Comparison of ENCODE assay signal across 8 cellular contexts in the genomic region with DNA sequence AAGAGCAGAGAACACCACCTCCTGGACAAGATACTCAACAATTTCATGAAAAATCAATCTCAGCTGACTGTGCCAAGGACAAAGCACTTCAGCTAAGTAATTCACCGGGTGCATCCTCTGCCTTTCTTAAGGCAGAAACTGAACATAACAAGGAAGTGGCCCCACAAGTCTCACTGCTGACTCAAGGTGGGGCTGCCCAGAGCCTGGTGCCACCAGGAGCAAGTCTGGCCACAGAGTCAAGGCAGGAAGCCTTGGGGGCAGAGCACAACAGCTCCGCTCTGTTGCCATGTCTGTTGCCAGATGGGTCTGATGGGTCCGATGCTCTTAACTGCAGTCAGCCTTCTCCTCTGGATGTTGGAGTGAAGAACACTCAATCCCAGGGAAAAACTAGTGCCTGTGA.
DNase-seq lines count a peak whose midpoint lies in the region; ATAC-seq lines count a peak whose summit lies in the region.

No MANE protein-coding gene starts in this region.

- H3K4me1 Mint-ChIP-seq in activated T-cell treated with anti-CD3 and anti-CD28 coated beads, Interleukin-2, amount 50 U/mL, for 72 hours (ENCODE audit: low read depth): peaks cover 60% of the 10 kb centered on the region
- peaks cover 72% of the 10 kb centered on the region for H3K4me1 Mint-ChIP-seq in stimulated activated naive CD8-positive, alpha-beta T cell treated with anti-CD3 and anti-CD28 coated beads, Interleukin-15, amount 100 ng/mL, for 72 hours

- peak overlapping the region; percentile 99 for H3K27ac Mint-ChIP-seq in activated T-cell treated with anti-CD3 and anti-CD28 coated beads, Interleukin-2, amount 50 U/mL, for 72 hours
- peak overlapping the region; percentile 83 to 97 for H3K27ac Mint-ChIP-seq in stimulated activated naive CD8-positive, alpha-beta T cell treated with anti-CD3 and anti-CD28 coated beads, Interleukin-15, amount 100 ng/mL, for 72 hours

- H3K9me3 ChIP-seq in KOPT-K1 (ENCODE audit: insufficient read depth, low read length, poor library complexity, severe bottlenecking): no peaks in the 10 kb centered on the region

- peaks cover 7 to 24% of the 10 kb centered on the region in 2 donors for H3K36me3 Mint-ChIP-seq in activated T-cell treated with anti-CD3 and anti-CD28 coated beads, Interleukin-2, amount 50 U/mL, for 72 hours (ENCODE audit: insufficient read depth in 2 of 2)

- H3K27ac ChIP-seq in KOPT-K1 (ENCODE audit: low read depth, low read length, poor library complexity, severe bottlenecking): peak overlapping the region; percentile 83

- peaks cover 15% of the 10 kb centered on the region; the same call in 1 of the 2 replicates for H3K36me3 ChIP-seq in KOPT-K1 (ENCODE audit: insufficient read depth, low read length)

- H3K4me3 Mint-ChIP-seq in activated T-cell treated with anti-CD3 and anti-CD28 coated beads, Interleukin-2, amount 50 U/mL, for 72 hours: peak overlapping the region; percentile 84 to 100
- H3K4me3 Mint-ChIP-seq in stimulated activated naive CD8-positive, alpha-beta T cell treated with anti-CD3 and anti-CD28 coated beads, Interleukin-15, amount 100 ng/mL, for 72 hours: peak overlapping the region; percentile 91 to 93

- DNase-seq in activated T-cell treated with anti-CD3 and anti-CD28 coated beads, Interleukin-2, amount 50 U/mL, for 72 hours: peak; percentile 75 to 76
- peak; percentile 35 for DNase-seq in iris pigment epithelial cell (ENCODE audit: low read depth)
- DNase-seq in stimulated activated naive CD8-positive, alpha-beta T cell treated with anti-CD3 and anti-CD28 coated beads, Interleukin-15, amount 100 ng/mL, for 72 hours: peak; percentile 41 to 82
- DNase-seq in NCI-H69 (lab: John Stamatoyannopoulos, UW): no peak
- DNase-seq in NCI-H1694 treated with DMSO at 0.1 percent for 48 hours (lab: John Stamatoyannopoulos, UW): no peak

- H3K9me3 Mint-ChIP-seq in activated T-cell treated with anti-CD3 and anti-CD28 coated beads, Interleukin-2, amount 50 U/mL, for 72 hours: no peaks in the 10 kb centered on the region
- H3K9me3 Mint-ChIP-seq in stimulated activated naive CD8-positive, alpha-beta T cell treated with anti-CD3 and anti-CD28 coated beads, Interleukin-15, amount 100 ng/mL, for 72 hours: no peaks in the 10 kb centered on the region

- no peaks in the 10 kb centered on the region for H3K27me3 Mint-ChIP-seq in activated T-cell treated with anti-CD3 and anti-CD28 coated beads, Interleukin-2, amount 50 U/mL, for 72 hours (ENCODE audit: low read depth)
- no peaks in the 10 kb centered on the region for H3K27me3 Mint-ChIP-seq in stimulated activated naive CD8-positive, alpha-beta T cell treated with anti-CD3 and anti-CD28 coated beads, Interleukin-15, amount 100 ng/mL, for 72 hours

- ATAC-seq in activated T-cell treated with anti-CD3 and anti-CD28 coated beads, Interleukin-2, amount 50 U/mL, for 72 hours (replicated peaks in 1 of 2): peak; percentile 51 to 54
- peak; percentile 85 for ATAC-seq in stimulated activated naive CD8-positive, alpha-beta T cell treated with anti-CD3 and anti-CD28 coated beads, Interleukin-15, amount 100 ng/mL, for 72 hours
- ATAC-seq in HG02870 (IDR thresholded peaks at IDR 0.05; ENCODE audit: unreplicated experiment) (no peak), HG03378 (IDR thresholded peaks at IDR 0.05; ENCODE audit: unreplicated experiment) (no peak)

Comparison
In these comparisons a context has a peak if more than half of its experiments do, and no peak if none do; other contexts are left out.
1. ATAC-seq: peak in activated T-cell treated with anti-CD3 and anti-CD28 coated beads, Interleukin-2, amount 50 U/mL, for 72 hours (2 of 2) and stimulated activated naive CD8-positive, alpha-beta T cell treated with anti-CD3 and anti-CD28 coated beads, Interleukin-15, amount 100 ng/mL, for 72 hours (single experiment); none in HG02870 (single experiment) and HG03378 (single experiment).
2. DNase-seq: peak in activated T-cell treated with anti-CD3 and anti-CD28 coated beads, Interleukin-2, amount 50 U/mL, for 72 hours (2 of 2), iris pigment epithelial cell (single experiment) and stimulated activated naive CD8-positive, alpha-beta T cell treated with anti-CD3 and anti-CD28 coated beads, Interleukin-15, amount 100 ng/mL, for 72 hours (2 of 2); none in NCI-H69 (single experiment) and NCI-H1694 treated with DMSO at 0.1 percent for 48 hours (single experiment).